ENCODE assay signal across 1 cellular context in genomic region chr9:98225015-98225442, GRCh38.
A peak's percentile ranks its signal among the peaks of the same experiment; 100 is the strongest.
TF ChIP-seq lines count a peak whose summit lies in the region.

No MANE protein-coding gene starts in this region.

TF ChIP-seq in K562, 482 proteins besides CTCF, POLR2A, EP300 and RAD21 (continued from another document and continues in another):
- TF ChIP-seq, protein P1, sequence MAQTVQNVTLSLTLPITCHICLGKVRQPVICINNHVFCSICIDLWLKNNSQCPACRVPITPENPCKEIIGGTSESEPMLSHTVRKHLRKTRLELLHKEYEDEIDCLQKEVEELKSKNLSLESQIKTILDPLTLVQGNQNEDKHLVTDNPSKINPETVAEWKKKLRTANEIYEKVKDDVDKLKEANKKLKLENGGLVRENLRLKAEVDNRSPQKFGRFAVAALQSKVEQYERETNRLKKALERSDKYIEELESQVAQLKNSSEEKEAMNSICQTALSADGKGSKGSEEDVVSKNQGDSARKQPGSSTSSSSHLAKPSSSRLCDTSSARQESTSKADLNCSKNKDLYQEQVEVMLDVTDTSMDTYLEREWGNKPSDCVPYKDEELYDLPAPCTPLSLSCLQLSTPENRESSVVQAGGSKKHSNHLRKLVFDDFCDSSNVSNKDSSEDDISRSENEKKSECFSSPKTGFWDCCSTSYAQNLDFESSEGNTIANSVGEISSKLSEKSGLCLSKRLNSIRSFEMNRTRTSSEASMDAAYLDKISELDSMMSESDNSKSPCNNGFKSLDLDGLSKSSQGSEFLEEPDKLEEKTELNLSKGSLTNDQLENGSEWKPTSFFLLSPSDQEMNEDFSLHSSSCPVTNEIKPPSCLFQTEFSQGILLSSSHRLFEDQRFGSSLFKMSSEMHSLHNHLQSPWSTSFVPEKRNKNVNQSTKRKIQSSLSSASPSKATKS (CRISPR knock-in tag; IDR thresholded peaks at IDR 0.05), result no peak
- TF ChIP-seq CBFA2T2 (conservative IDR thresholded peaks at IDR 0.05), result peak; percentile 99
- peak; percentile 97 for TF ChIP-seq SMARCA4 (IDR thresholded peaks at IDR 0.05)
- no peak for TF ChIP-seq E2F3 (CRISPR knock-in tag; IDR thresholded peaks at IDR 0.05)
- TF ChIP-seq RFX7 (CRISPR knock-in tag; IDR thresholded peaks at IDR 0.05), result no peak
- TF ChIP-seq, protein P2, sequence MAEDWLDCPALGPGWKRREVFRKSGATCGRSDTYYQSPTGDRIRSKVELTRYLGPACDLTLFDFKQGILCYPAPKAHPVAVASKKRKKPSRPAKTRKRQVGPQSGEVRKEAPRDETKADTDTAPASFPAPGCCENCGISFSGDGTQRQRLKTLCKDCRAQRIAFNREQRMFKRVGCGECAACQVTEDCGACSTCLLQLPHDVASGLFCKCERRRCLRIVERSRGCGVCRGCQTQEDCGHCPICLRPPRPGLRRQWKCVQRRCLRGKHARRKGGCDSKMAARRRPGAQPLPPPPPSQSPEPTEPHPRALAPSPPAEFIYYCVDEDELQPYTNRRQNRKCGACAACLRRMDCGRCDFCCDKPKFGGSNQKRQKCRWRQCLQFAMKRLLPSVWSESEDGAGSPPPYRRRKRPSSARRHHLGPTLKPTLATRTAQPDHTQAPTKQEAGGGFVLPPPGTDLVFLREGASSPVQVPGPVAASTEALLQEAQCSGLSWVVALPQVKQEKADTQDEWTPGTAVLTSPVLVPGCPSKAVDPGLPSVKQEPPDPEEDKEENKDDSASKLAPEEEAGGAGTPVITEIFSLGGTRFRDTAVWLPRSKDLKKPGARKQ (CRISPR knock-in tag; IDR thresholded peaks at IDR 0.05), result no peak
- no peak for TF ChIP-seq FIP1L1 (IDR thresholded peaks at IDR 0.05; ENCODE audit: low read depth, low read length, poor library complexity, severe bottlenecking)
- no peak for TF ChIP-seq ZNF212 (CRISPR knock-in tag; IDR thresholded peaks at IDR 0.05)
- no peak for TF ChIP-seq BRF1 (IDR thresholded peaks at IDR 0.05; ENCODE audit: borderline replicate concordance, extremely low read depth, insufficient read length)
- TF ChIP-seq MAFF (IDR thresholded peaks at IDR 0.05; ENCODE audit: low read length), result no peak
- TF ChIP-seq, protein P3, sequence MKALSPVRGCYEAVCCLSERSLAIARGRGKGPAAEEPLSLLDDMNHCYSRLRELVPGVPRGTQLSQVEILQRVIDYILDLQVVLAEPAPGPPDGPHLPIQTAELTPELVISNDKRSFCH (CRISPR knock-in tag; IDR thresholded peaks at IDR 0.05), result no peak
- TF ChIP-seq, protein P3 (tag; IDR thresholded peaks at IDR 0.05), result 0 out of 2 replicates have a peak, but pooled peaks have one; percentile 62
- TF ChIP-seq, protein P4, sequence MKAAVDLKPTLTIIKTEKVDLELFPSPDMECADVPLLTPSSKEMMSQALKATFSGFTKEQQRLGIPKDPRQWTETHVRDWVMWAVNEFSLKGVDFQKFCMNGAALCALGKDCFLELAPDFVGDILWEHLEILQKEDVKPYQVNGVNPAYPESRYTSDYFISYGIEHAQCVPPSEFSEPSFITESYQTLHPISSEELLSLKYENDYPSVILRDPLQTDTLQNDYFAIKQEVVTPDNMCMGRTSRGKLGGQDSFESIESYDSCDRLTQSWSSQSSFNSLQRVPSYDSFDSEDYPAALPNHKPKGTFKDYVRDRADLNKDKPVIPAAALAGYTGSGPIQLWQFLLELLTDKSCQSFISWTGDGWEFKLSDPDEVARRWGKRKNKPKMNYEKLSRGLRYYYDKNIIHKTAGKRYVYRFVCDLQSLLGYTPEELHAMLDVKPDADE (conservative IDR thresholded peaks at IDR 0.05; ENCODE audit: control insufficient read depth, low read depth, low read length), result peak; percentile 90
- TF ChIP-seq TEAD2 (tag; IDR thresholded peaks at IDR 0.05), result no peak
- 0 out of 2 replicates have a peak, but pooled peaks have one; percentile 16 for TF ChIP-seq FOSL1 (tag; conservative IDR thresholded peaks at IDR 0.05)
- TF ChIP-seq HNRNPK (IDR thresholded peaks at IDR 0.05; ENCODE audit: low read depth, low read length, poor library complexity, severe bottlenecking), result no peak
- TF ChIP-seq, protein P5, sequence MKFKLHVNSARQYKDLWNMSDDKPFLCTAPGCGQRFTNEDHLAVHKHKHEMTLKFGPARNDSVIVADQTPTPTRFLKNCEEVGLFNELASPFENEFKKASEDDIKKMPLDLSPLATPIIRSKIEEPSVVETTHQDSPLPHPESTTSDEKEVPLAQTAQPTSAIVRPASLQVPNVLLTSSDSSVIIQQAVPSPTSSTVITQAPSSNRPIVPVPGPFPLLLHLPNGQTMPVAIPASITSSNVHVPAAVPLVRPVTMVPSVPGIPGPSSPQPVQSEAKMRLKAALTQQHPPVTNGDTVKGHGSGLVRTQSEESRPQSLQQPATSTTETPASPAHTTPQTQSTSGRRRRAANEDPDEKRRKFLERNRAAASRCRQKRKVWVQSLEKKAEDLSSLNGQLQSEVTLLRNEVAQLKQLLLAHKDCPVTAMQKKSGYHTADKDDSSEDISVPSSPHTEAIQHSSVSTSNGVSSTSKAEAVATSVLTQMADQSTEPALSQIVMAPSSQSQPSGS (CRISPR knock-in tag; IDR thresholded peaks at IDR 0.05), result no peak
- TF ChIP-seq MTF1 (CRISPR knock-in tag; IDR thresholded peaks at IDR 0.05; ENCODE audit: borderline replicate concordance), result no peak
- no peak for TF ChIP-seq ZNF354B (CRISPR knock-in tag; IDR thresholded peaks at IDR 0.05)
- TF ChIP-seq CBFB (CRISPR knock-in tag; IDR thresholded peaks at IDR 0.05), result peak; percentile 89
- TF ChIP-seq ETV5 (CRISPR knock-in tag; IDR thresholded peaks at IDR 0.05; ENCODE audit: low read depth), result 0 out of 2 replicates have a peak, but pooled peaks have one; percentile 60
- TF ChIP-seq, protein P6, sequence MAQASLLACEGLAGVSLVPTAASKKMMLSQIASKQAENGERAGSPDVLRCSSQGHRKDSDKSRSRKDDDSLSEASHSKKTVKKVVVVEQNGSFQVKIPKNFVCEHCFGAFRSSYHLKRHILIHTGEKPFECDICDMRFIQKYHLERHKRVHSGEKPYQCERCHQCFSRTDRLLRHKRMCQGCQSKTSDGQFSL (CRISPR knock-in tag; IDR thresholded peaks at IDR 0.05), result no peak
- TF ChIP-seq, protein P6 (tag; IDR thresholded peaks at IDR 0.05), result no peak
- TF ChIP-seq KAT8 (IDR thresholded peaks at IDR 0.05; ENCODE audit: low read depth), result no peak
- no peak for TF ChIP-seq ZNF586 (CRISPR knock-in tag; conservative IDR thresholded peaks at IDR 0.05)
- no peak for TF ChIP-seq NFYB (IDR thresholded peaks at IDR 0.05; ENCODE audit: extremely low read depth, insufficient read length)
- TF ChIP-seq ZNF57 (CRISPR knock-in tag; IDR thresholded peaks at IDR 0.05), result no peak
- TF ChIP-seq GTF2A2 (tag; IDR thresholded peaks at IDR 0.05), result no peak
- TF ChIP-seq SAFB2 (IDR thresholded peaks at IDR 0.05; ENCODE audit: borderline replicate concordance, low read depth, low read length, severe bottlenecking), result no peak
- TF ChIP-seq CBX5 (IDR thresholded peaks at IDR 0.05; ENCODE audit: borderline replicate concordance, low read depth), result no peak
- TF ChIP-seq MBD2 (IDR thresholded peaks at IDR 0.05; ENCODE audit: borderline replicate concordance, low read depth), result peak; percentile 75
- peak; percentile 28; the same call in 1 of the 2 replicates for TF ChIP-seq RAD51 (IDR thresholded peaks at IDR 0.05; ENCODE audit: borderline replicate concordance, low read depth)
- TF ChIP-seq DIDO1 (tag; IDR thresholded peaks at IDR 0.05; ENCODE audit: low read depth), result no peak
- TF ChIP-seq EZH2 (IDR thresholded peaks at IDR 0.05; ENCODE audit: borderline replicate concordance, low read depth, low read length), result no peak
- no peak for TF ChIP-seq CCAR2 (IDR thresholded peaks at IDR 0.05; ENCODE audit: low read depth, low read length)
- TF ChIP-seq NEUROD1 (IDR thresholded peaks at IDR 0.05; ENCODE audit: borderline replicate concordance, low read depth, low read length, partially characterized antibody), result peak; percentile 77
- TF ChIP-seq KAT2B (IDR thresholded peaks at IDR 0.05; ENCODE audit: low read depth, low read length), result no peak
- no peak for TF ChIP-seq PHF20 (IDR thresholded peaks at IDR 0.05; ENCODE audit: partially characterized antibody)
- TF ChIP-seq ETV6 (IDR thresholded peaks at IDR 0.05; ENCODE audit: borderline replicate concordance in 1 of 2, low read depth in 2 of 2, low read length in 1 of 2), result no peak
- TF ChIP-seq ETV6 (CRISPR knock-in tag; IDR thresholded peaks at IDR 0.05; ENCODE audit: borderline replicate concordance), result no peak
- TF ChIP-seq PREB (CRISPR knock-in tag; IDR thresholded peaks at IDR 0.05), result peak; percentile 49; the same call in 1 of the 2 replicates
- 0 out of 2 replicates have a peak, but pooled peaks have one; percentile 71 for TF ChIP-seq MTA3 (IDR thresholded peaks at IDR 0.05; ENCODE audit: borderline replicate concordance)
- no peak for TF ChIP-seq RBM25 (IDR thresholded peaks at IDR 0.05; ENCODE audit: low read depth, low read length, severe bottlenecking)
- TF ChIP-seq CREB3 (tag; conservative IDR thresholded peaks at IDR 0.05; ENCODE audit: low read depth), result peak; percentile 61
- peak in 1 of 2 experiments; percentile 48; a peak in 1 of 4 replicates for TF ChIP-seq FOXA3 (CRISPR knock-in tag; conservative IDR thresholded peaks at IDR 0.05 in 1 of 2, IDR thresholded peaks at IDR 0.05 in 1 of 2)
- TF ChIP-seq MXI1 (IDR thresholded peaks at IDR 0.05; ENCODE audit: low read depth, low read length), result peak; percentile 74
- TF ChIP-seq NUFIP1 (IDR thresholded peaks at IDR 0.05; ENCODE audit: partially characterized antibody), result no peak
- no peak for TF ChIP-seq NR2C2 (CRISPR knock-in tag; IDR thresholded peaks at IDR 0.05)
- peak; percentile 69 for TF ChIP-seq NR2C2 (tag; IDR thresholded peaks at IDR 0.05)
- no peak for TF ChIP-seq NR4A1 (CRISPR knock-in tag; IDR thresholded peaks at IDR 0.05)
- 0 out of 2 replicates have a peak, but pooled peaks have one; percentile 32 for TF ChIP-seq NR4A1 (tag; IDR thresholded peaks at IDR 0.05)
- peak; percentile 86 for TF ChIP-seq ZNF644 (tag; IDR thresholded peaks at IDR 0.05; ENCODE audit: low read depth)
- peak; percentile 81 for TF ChIP-seq NR2C1 (IDR thresholded peaks at IDR 0.05)
- peak; percentile 80 for TF ChIP-seq NR2C1 (tag; IDR thresholded peaks at IDR 0.05)
- peak; percentile 19; the same call in 1 of the 2 replicates for TF ChIP-seq SMC3 (conservative IDR thresholded peaks at IDR 0.05; ENCODE audit: insufficient read depth, low read depth, low read length)
- no peak for TF ChIP-seq RBBP5 (IDR thresholded peaks at IDR 0.05; ENCODE audit: borderline replicate concordance, insufficient read depth, low read length, poor library complexity, severe bottlenecking)
- no peak for TF ChIP-seq ATF4 (CRISPR knock-in tag; IDR thresholded peaks at IDR 0.05)
- no peak for TF ChIP-seq JUN (IDR thresholded peaks at IDR 0.05; ENCODE audit: borderline replicate concordance, low read depth, low read length)
- no peak for TF ChIP-seq JUN (CRISPR knock-in tag; IDR thresholded peaks at IDR 0.05; ENCODE audit: borderline replicate concordance)
- no peak for TF ChIP-seq ZFP36 (IDR thresholded peaks at IDR 0.05; ENCODE audit: low read depth, low read length, partially characterized antibody)
